Comparison of ENCODE assay signal across 1 cellular context in the genomic region with DNA sequence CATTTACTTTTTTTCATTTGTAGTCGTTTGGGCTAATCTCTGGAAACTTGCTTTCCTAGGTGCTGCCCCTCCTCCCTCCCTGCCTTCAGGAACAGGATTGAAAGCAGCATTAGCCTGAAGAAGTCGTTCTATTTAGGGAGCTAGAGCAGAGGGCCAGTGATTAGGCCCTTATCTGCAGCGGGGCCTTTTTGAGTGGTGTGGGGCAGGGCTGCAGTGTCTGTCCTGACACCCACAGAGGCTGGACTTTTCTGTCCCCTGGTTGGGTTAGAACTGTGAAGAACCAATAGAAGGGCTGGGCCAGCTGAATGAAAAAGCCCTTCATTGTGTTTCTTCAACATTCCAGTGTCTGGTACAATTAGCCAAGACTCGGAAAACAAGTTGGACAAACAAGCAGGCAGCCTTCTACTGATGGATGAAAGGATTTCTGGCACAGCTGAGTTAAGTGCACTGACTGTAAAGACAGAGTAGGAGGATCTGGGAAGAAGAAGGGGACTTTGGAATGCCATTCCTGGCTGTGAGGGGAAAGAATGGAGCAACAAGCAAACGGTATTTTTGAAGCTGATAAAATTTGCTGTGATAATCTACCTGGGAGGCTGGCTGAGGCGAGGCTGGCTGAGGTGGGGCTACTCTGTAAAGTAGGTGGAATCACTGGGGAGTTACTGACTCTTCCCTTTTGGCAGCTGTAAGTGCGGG.
TF ChIP-seq lines count a peak whose summit lies in the region.

No MANE protein-coding gene starts in this region.

TF ChIP-seq in HepG2, 621 proteins besides CTCF, POLR2A, EP300 and RAD21 (continued from another document and continues in another):
- TF ChIP-seq, protein P1, sequence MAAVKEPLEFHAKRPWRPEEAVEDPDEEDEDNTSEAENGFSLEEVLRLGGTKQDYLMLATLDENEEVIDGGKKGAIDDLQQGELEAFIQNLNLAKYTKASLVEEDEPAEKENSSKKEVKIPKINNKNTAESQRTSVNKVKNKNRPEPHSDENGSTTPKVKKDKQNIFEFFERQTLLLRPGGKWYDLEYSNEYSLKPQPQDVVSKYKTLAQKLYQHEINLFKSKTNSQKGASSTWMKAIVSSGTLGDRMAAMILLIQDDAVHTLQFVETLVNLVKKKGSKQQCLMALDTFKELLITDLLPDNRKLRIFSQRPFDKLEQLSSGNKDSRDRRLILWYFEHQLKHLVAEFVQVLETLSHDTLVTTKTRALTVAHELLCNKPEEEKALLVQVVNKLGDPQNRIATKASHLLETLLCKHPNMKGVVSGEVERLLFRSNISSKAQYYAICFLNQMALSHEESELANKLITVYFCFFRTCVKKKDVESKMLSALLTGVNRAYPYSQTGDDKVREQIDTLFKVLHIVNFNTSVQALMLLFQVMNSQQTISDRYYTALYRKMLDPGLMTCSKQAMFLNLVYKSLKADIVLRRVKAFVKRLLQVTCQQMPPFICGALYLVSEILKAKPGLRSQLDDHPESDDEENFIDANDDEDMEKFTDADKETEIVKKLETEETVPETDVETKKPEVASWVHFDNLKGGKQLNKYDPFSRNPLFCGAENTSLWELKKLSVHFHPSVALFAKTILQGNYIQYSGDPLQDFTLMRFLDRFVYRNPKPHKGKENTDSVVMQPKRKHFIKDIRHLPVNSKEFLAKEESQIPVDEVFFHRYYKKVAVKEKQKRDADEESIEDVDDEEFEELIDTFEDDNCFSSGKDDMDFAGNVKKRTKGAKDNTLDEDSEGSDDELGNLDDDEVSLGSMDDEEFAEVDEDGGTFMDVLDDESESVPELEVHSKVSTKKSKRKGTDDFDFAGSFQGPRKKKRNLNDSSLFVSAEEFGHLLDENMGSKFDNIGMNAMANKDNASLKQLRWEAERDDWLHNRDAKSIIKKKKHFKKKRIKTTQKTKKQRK (IDR thresholded peaks at IDR 0.05; ENCODE audit: low read length), result no peak
- TF ChIP-seq, protein P2, sequence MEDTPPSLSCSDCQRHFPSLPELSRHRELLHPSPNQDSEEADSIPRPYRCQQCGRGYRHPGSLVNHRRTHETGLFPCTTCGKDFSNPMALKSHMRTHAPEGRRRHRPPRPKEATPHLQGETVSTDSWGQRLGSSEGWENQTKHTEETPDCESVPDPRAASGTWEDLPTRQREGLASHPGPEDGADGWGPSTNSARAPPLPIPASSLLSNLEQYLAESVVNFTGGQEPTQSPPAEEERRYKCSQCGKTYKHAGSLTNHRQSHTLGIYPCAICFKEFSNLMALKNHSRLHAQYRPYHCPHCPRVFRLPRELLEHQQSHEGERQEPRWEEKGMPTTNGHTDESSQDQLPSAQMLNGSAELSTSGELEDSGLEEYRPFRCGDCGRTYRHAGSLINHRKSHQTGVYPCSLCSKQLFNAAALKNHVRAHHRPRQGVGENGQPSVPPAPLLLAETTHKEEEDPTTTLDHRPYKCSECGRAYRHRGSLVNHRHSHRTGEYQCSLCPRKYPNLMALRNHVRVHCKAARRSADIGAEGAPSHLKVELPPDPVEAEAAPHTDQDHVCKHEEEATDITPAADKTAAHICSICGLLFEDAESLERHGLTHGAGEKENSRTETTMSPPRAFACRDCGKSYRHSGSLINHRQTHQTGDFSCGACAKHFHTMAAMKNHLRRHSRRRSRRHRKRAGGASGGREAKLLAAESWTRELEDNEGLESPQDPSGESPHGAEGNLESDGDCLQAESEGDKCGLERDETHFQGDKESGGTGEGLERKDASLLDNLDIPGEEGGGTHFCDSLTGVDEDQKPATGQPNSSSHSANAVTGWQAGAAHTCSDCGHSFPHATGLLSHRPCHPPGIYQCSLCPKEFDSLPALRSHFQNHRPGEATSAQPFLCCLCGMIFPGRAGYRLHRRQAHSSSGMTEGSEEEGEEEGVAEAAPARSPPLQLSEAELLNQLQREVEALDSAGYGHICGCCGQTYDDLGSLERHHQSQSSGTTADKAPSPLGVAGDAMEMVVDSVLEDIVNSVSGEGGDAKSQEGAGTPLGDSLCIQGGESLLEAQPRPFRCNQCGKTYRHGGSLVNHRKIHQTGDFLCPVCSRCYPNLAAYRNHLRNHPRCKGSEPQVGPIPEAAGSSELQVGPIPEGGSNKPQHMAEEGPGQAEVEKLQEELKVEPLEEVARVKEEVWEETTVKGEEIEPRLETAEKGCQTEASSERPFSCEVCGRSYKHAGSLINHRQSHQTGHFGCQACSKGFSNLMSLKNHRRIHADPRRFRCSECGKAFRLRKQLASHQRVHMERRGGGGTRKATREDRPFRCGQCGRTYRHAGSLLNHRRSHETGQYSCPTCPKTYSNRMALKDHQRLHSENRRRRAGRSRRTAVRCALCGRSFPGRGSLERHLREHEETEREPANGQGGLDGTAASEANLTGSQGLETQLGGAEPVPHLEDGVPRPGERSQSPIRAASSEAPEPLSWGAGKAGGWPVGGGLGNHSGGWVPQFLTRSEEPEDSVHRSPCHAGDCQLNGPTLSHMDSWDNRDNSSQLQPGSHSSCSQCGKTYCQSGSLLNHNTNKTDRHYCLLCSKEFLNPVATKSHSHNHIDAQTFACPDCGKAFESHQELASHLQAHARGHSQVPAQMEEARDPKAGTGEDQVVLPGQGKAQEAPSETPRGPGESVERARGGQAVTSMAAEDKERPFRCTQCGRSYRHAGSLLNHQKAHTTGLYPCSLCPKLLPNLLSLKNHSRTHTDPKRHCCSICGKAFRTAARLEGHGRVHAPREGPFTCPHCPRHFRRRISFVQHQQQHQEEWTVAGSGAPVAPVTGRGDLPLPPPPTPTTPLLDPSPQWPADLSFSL (CRISPR knock-in tag; IDR thresholded peaks at IDR 0.05), result no peak
- TF ChIP-seq TBX3 (IDR thresholded peaks at IDR 0.05; ENCODE audit: borderline replicate concordance) (peak; percentile 61; the same call in 1 of the 2 replicates), ZNF331 (CRISPR knock-in tag; IDR thresholded peaks at IDR 0.05) (peak; percentile 66; the same call in 1 of the 2 replicates), ETV5 (CRISPR knock-in tag; IDR thresholded peaks at IDR 0.05; ENCODE audit: borderline replicate concordance) (peak; percentile 31), NR2F2 (IDR thresholded peaks at IDR 0.05; ENCODE audit: borderline replicate concordance, low read depth) (no peak), RCOR2 (CRISPR knock-in tag; IDR thresholded peaks at IDR 0.05) (peak; percentile 65; the same call in 1 of the 2 replicates), CCAR2 (optimal IDR thresholded peaks at IDR 0.05; ENCODE audit: low read depth, low read length) (peak; percentile 18), FOXO1 (CRISPR knock-in tag; IDR thresholded peaks at IDR 0.05) (peak; percentile 59), ZNF775 (CRISPR knock-in tag; IDR thresholded peaks at IDR 0.05; ENCODE audit: borderline replicate concordance) (no peak), ZNF703 (CRISPR knock-in tag; IDR thresholded peaks at IDR 0.05; ENCODE audit: borderline replicate concordance) (no peak), ATRX (CRISPR knock-in tag; IDR thresholded peaks at IDR 0.05; ENCODE audit: borderline replicate concordance) (no peak), NAIF1 (CRISPR knock-in tag; IDR thresholded peaks at IDR 0.05; ENCODE audit: borderline replicate concordance) (0 out of 2 replicates have a peak, but pooled peaks have one; percentile 24), ZNF549 (CRISPR knock-in tag; IDR thresholded peaks at IDR 0.05) (no peak), ZNF264 (CRISPR knock-in tag; IDR thresholded peaks at IDR 0.05) (peak; percentile 68; the same call in 1 of the 2 replicates), SOX5 (CRISPR knock-in tag; IDR thresholded peaks at IDR 0.05; ENCODE audit: borderline replicate concordance) (peak; percentile 85), ZNF12 (CRISPR knock-in tag; IDR thresholded peaks at IDR 0.05) (no peak), KDM5B (CRISPR knock-in tag; IDR thresholded peaks at IDR 0.05; ENCODE audit: borderline replicate concordance) (no peak), HCFC1 (IDR thresholded peaks at IDR 0.05; ENCODE audit: low read depth, low read length) (no peak), LCORL (IDR thresholded peaks at IDR 0.05) (peak; percentile 48; the same call in 1 of the 2 replicates), LCORL (CRISPR knock-in tag; IDR thresholded peaks at IDR 0.05) (peak; percentile 54), TBX2 (CRISPR knock-in tag; IDR thresholded peaks at IDR 0.05; ENCODE audit: borderline replicate concordance) (peak; percentile 88), NFYB (CRISPR knock-in tag; IDR thresholded peaks at IDR 0.05) (peak; percentile 65), ZNF136 (CRISPR knock-in tag; IDR thresholded peaks at IDR 0.05; ENCODE audit: low read depth) (no peak), MTA3 (CRISPR knock-in tag; IDR thresholded peaks at IDR 0.05) (no peak), ZNF292 (CRISPR knock-in tag; IDR thresholded peaks at IDR 0.05; ENCODE audit: borderline replicate concordance, low read depth) (peak; percentile 25; the same call in 1 of the 2 replicates), SP5 (CRISPR knock-in tag; IDR thresholded peaks at IDR 0.05; ENCODE audit: borderline replicate concordance, low read depth) (peak; percentile 65; the same call in 1 of the 2 replicates), HNF4G (IDR thresholded peaks at IDR 0.05; ENCODE audit: borderline replicate concordance, low read depth, low read length) (peak; percentile 67; the same call in 1 of the 2 replicates), HNF4G (CRISPR knock-in tag; IDR thresholded peaks at IDR 0.05; ENCODE audit: borderline replicate concordance, low read depth) (no peak), FOXA1 (IDR thresholded peaks at IDR 0.05) (peak; percentile 34; the same call in 1 of the 2 replicates), FOXA1 (CRISPR knock-in tag; IDR thresholded peaks at IDR 0.05) (peak; percentile 82)
- TF ChIP-seq, protein P3, sequence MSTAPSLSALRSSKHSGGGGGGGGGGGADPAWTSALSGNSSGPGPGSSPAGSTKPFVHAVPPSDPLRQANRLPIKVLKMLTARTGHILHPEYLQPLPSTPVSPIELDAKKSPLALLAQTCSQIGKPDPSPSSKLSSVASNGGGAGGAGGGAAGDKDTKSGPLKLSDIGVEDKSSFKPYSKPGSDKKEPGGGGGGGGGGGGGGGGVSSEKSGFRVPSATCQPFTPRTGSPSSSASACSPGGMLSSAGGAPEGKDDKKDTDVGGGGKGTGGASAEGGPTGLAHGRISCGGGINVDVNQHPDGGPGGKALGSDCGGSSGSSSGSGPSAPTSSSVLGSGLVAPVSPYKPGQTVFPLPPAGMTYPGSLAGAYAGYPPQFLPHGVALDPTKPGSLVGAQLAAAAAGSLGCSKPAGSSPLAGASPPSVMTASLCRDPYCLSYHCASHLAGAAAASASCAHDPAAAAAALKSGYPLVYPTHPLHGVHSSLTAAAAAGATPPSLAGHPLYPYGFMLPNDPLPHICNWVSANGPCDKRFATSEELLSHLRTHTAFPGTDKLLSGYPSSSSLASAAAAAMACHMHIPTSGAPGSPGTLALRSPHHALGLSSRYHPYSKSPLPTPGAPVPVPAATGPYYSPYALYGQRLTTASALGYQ (CRISPR knock-in tag; IDR thresholded peaks at IDR 0.05), result 0 out of 2 replicates have a peak, but pooled peaks have one; percentile 9
- TF ChIP-seq, protein P4, sequence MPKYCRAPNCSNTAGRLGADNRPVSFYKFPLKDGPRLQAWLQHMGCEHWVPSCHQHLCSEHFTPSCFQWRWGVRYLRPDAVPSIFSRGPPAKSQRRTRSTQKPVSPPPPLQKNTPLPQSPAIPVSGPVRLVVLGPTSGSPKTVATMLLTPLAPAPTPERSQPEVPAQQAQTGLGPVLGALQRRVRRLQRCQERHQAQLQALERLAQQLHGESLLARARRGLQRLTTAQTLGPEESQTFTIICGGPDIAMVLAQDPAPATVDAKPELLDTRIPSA (CRISPR knock-in tag; IDR thresholded peaks at IDR 0.05; ENCODE audit: borderline replicate concordance), result no peak
- TF ChIP-seq, protein P5, sequence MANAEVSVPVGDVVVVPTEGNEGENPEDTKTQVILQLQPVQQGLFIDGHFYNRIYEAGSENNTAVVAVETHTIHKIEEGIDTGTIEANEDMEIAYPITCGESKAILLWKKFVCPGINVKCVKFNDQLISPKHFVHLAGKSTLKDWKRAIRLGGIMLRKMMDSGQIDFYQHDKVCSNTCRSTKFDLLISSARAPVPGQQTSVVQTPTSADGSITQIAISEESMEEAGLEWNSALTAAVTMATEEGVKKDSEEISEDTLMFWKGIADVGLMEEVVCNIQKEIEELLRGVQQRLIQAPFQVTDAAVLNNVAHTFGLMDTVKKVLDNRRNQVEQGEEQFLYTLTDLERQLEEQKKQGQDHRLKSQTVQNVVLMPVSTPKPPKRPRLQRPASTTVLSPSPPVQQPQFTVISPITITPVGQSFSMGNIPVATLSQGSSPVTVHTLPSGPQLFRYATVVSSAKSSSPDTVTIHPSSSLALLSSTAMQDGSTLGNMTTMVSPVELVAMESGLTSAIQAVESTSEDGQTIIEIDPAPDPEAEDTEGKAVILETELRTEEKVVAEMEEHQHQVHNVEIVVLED (CRISPR knock-in tag; IDR thresholded peaks at IDR 0.05; ENCODE audit: borderline replicate concordance), result no peak; the same call in 1 of the 2 replicates
- TF ChIP-seq, protein P6, sequence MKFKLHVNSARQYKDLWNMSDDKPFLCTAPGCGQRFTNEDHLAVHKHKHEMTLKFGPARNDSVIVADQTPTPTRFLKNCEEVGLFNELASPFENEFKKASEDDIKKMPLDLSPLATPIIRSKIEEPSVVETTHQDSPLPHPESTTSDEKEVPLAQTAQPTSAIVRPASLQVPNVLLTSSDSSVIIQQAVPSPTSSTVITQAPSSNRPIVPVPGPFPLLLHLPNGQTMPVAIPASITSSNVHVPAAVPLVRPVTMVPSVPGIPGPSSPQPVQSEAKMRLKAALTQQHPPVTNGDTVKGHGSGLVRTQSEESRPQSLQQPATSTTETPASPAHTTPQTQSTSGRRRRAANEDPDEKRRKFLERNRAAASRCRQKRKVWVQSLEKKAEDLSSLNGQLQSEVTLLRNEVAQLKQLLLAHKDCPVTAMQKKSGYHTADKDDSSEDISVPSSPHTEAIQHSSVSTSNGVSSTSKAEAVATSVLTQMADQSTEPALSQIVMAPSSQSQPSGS (CRISPR knock-in tag; IDR thresholded peaks at IDR 0.05), result peak; percentile 39; the same call in 1 of the 2 replicates
- TF ChIP-seq, protein P7, sequence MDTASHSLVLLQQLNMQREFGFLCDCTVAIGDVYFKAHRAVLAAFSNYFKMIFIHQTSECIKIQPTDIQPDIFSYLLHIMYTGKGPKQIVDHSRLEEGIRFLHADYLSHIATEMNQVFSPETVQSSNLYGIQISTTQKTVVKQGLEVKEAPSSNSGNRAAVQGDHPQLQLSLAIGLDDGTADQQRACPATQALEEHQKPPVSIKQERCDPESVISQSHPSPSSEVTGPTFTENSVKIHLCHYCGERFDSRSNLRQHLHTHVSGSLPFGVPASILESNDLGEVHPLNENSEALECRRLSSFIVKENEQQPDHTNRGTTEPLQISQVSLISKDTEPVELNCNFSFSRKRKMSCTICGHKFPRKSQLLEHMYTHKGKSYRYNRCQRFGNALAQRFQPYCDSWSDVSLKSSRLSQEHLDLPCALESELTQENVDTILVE (CRISPR knock-in tag; IDR thresholded peaks at IDR 0.05), result no peak
- TF ChIP-seq, protein P8, sequence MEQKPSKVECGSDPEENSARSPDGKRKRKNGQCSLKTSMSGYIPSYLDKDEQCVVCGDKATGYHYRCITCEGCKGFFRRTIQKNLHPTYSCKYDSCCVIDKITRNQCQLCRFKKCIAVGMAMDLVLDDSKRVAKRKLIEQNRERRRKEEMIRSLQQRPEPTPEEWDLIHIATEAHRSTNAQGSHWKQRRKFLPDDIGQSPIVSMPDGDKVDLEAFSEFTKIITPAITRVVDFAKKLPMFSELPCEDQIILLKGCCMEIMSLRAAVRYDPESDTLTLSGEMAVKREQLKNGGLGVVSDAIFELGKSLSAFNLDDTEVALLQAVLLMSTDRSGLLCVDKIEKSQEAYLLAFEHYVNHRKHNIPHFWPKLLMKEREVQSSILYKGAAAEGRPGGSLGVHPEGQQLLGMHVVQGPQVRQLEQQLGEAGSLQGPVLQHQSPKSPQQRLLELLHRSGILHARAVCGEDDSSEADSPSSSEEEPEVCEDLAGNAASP (CRISPR knock-in tag; IDR thresholded peaks at IDR 0.05; ENCODE audit: borderline replicate concordance), result no peak
